ENCODE assay signal across 11 cellular contexts in genomic region chr7:42677751-42678231, GRCh38.
A peak's percentile ranks its signal among the peaks of the same experiment; 100 is the strongest.
DNase-seq lines count a peak whose midpoint lies in the region; TF ChIP-seq lines count a peak whose summit lies in the region.
"Had no signal": no experiment of that assay in that cellular context is flagged by ENCODE, and none has a peak within 500 bp of the region (broad histone marks: within the 10 kb centered on the region; RNA-seq: fewer than 3 reads in every experiment).

No MANE protein-coding gene starts in this region.

- POLR2A ChIA-PET in activated CD4-positive, alpha-beta memory T cell treated with anti-CD3 and anti-CD28 coated beads for 36 hours (lab: Charles Lee), result no interaction called here

- no peaks in the 10 kb centered on the region for H3K27me3 ChIP-seq in ascending aorta

- CTCF ChIA-PET in activated CD4-positive, alpha-beta memory T cell treated with anti-CD3 and anti-CD28 coated beads for 36 hours (lab: Charles Lee), result no interaction called here

- H3K36me3 ChIP-seq in ascending aorta, result no peaks in the 10 kb centered on the region

- H3K27me3 Mint-ChIP-seq in activated CD4-positive, alpha-beta memory T cell treated with anti-CD3 and anti-CD28 coated beads for 36 hours, result no peaks in the 10 kb centered on the region
- H3K27me3 Mint-ChIP-seq: CD8-positive, alpha-beta memory T cell had no signal

- no peak overlapping the region for H3K4me3 Mint-ChIP-seq in activated CD4-positive, alpha-beta memory T cell treated with anti-CD3 and anti-CD28 coated beads for 36 hours
- H3K4me3 Mint-ChIP-seq: CD8-positive, alpha-beta memory T cell; naive thymus-derived CD8-positive, alpha-beta T cell had no signal

- no peaks in the 10 kb centered on the region for H3K4me1 Mint-ChIP-seq in activated CD4-positive, alpha-beta memory T cell treated with anti-CD3 and anti-CD28 coated beads for 36 hours (ENCODE audit: low read depth)
- H3K4me1 Mint-ChIP-seq: CD8-positive, alpha-beta memory T cell; naive thymus-derived CD8-positive, alpha-beta T cell had no signal

- no peak for TF ChIP-seq CTCF in ascending aorta (IDR thresholded peaks at IDR 0.05)

- peaks cover 0 to 7% of the 10 kb centered on the region in 2 donors for H3K4me1 ChIP-seq in ascending aorta

- no peak overlapping the region for H3K27ac Mint-ChIP-seq in activated CD4-positive, alpha-beta memory T cell treated with anti-CD3 and anti-CD28 coated beads for 36 hours
- H3K27ac Mint-ChIP-seq: CD8-positive, alpha-beta memory T cell; naive thymus-derived CD8-positive, alpha-beta T cell had no signal

- no peaks in the 10 kb centered on the region for H3K36me3 Mint-ChIP-seq in activated CD4-positive, alpha-beta memory T cell treated with anti-CD3 and anti-CD28 coated beads for 36 hours
- H3K36me3 Mint-ChIP-seq: CD8-positive, alpha-beta memory T cell; naive thymus-derived CD8-positive, alpha-beta T cell had no signal

- H3K4me3 ChIP-seq in skeletal muscle cell (ENCODE audit: low read depth, low read length) (no peak overlapping the region), ascending aorta (no peak overlapping the region)

- intact Hi-C loops in ascending aorta (cut with DNase I), result no loop called here
- intact Hi-C loops in activated CD4-positive, alpha-beta memory T cell treated with anti-CD3 and anti-CD28 coated beads for 36 hours (cut with micrococcal nuclease), result no loop called here

- peaks cover 0 to 10% of the 10 kb centered on the region in 2 donors for H3K9me3 ChIP-seq in ascending aorta

- no peaks in the 10 kb centered on the region for H3K9me3 Mint-ChIP-seq in activated CD4-positive, alpha-beta memory T cell treated with anti-CD3 and anti-CD28 coated beads for 36 hours

- peak; percentile 77 for DNase-seq in EL
- DNase-seq in T1000 (lab: John Stamatoyannopoulos, UW), result peak; percentile 53
- DNase-seq in foreskin melanocyte, result peak; percentile 9
- DNase-seq in skeletal muscle cell (ENCODE audit: low read depth), result peak; percentile 98
- no peak for DNase-seq in stimulated activated naive CD4-positive, alpha-beta T cell treated with Interleukin-2 at 50 U/mL for 16 hours (lab: John Stamatoyannopoulos, UW)
- no peak for DNase-seq in ascending aorta (ENCODE audit: low spot score in 2 of 2)
- DNase-seq in activated CD4-positive, alpha-beta memory T cell treated with anti-CD3 and anti-CD28 coated beads for 36 hours, result no peak
- DNase-seq in DMS 273 (lab: John Stamatoyannopoulos, UW; ENCODE audit: unreplicated experiment), result no peak
- DNase-seq: CD8-positive, alpha-beta memory T cell; naive thymus-derived CD8-positive, alpha-beta T cell; T-helper 2 cell had no signal

- H3K27ac ChIP-seq in ascending aorta, result peak overlapping the region in 1 of 2 donors; percentile 18

Comparison
In these comparisons a context has a peak if more than half of its experiments do, and no peak if none do; other contexts are left out.
1. DNase-seq: peak in EL (single experiment), T1000 (single experiment), foreskin melanocyte (single experiment) and skeletal muscle cell (single experiment); none in stimulated activated naive CD4-positive, alpha-beta T cell treated with Interleukin-2 at 50 U/mL for 16 hours (single experiment), ascending aorta (0 of 2), activated CD4-positive, alpha-beta memory T cell treated with anti-CD3 and anti-CD28 coated beads for 36 hours (single experiment) and DMS 273 (single experiment).